In genomic region chr12:6825398-6826124, GRCh38 we compare ENCODE assay signal across 8 cellular contexts. TPM values are rescaled to one million over a fixed set of nuclear protein-coding genes. Genes with fewer than 3 reads are reported as not detected.
DNase-seq lines count a peak whose midpoint lies in the region; ATAC-seq and TF ChIP-seq lines count a peak whose summit lies in the region.

No MANE protein-coding gene starts in this region.

- no peak for ATAC-seq in HG03442 (IDR thresholded peaks at IDR 0.05; ENCODE audit: unreplicated experiment)

- H3K27ac Mint-ChIP-seq in activated naive CD4-positive, alpha-beta T cell treated with anti-CD3 and anti-CD28 coated beads for 36 hours, result no peak overlapping the region
- H3K27ac Mint-ChIP-seq in osteocyte (ENCODE audit: unreplicated experiment), result peak overlapping the region; percentile 73

- peak overlapping the region; percentile 76 for H3K27ac ChIP-seq in temporal lobe (ENCODE audit: low read depth, low read length)

- no peak overlapping the region for H3K4me3 Mint-ChIP-seq in activated naive CD4-positive, alpha-beta T cell treated with anti-CD3 and anti-CD28 coated beads for 36 hours
- H3K4me3 Mint-ChIP-seq in osteocyte (ENCODE audit: unreplicated experiment), result peak overlapping the region; percentile 41

- peak; percentile 96 for TF ChIP-seq CTCF in osteocyte (IDR thresholded peaks at IDR 0.05)

- CTCF ChIA-PET in activated naive CD4-positive, alpha-beta T cell treated with anti-CD3 and anti-CD28 coated beads for 36 hours (lab: Charles Lee), result interaction anchor here (0.6 to 11.7 kb wide), 39 partner anchors 10 to 362 kb away, joined by 3 to 166 read pairs (median 4); partner anchors contain the start of genes CD4, CDCA3, COPS7A and LAG3

- intact Hi-C loops in activated naive CD4-positive, alpha-beta T cell treated with anti-CD3 and anti-CD28 coated beads for 36 hours (cut with micrococcal nuclease), result loop anchor here (1.0 to 5.0 kb wide), 8 partner anchors 36 to 258 kb away; partner anchors contain the start of genes CD4, MLF2, NOP2 and PTMS

- H3K27me3 Mint-ChIP-seq in activated naive CD4-positive, alpha-beta T cell treated with anti-CD3 and anti-CD28 coated beads for 36 hours (ENCODE audit: low read depth), result peaks cover 19% of the 10 kb centered on the region
- H3K27me3 Mint-ChIP-seq in osteocyte (ENCODE audit: unreplicated experiment), result no peaks in the 10 kb centered on the region

- in situ Hi-C loops in SK-MEL-5 (cut with HindIII; ENCODE audit: low pct_unique_long_range_greater_than_20kb, low sequenced_read_pairs), result no loop called here

- H3K36me3 Mint-ChIP-seq in activated naive CD4-positive, alpha-beta T cell treated with anti-CD3 and anti-CD28 coated beads for 36 hours (ENCODE audit: low read depth), result no peaks in the 10 kb centered on the region
- H3K36me3 Mint-ChIP-seq in osteocyte (ENCODE audit: unreplicated experiment), result no peaks in the 10 kb centered on the region

- H3K9me3 Mint-ChIP-seq in activated naive CD4-positive, alpha-beta T cell treated with anti-CD3 and anti-CD28 coated beads for 36 hours, result no peaks in the 10 kb centered on the region
- no peaks in the 10 kb centered on the region for H3K9me3 Mint-ChIP-seq in osteocyte (ENCODE audit: unreplicated experiment)

- DNase-seq in GM04504 (ENCODE audit: low read depth) (peak; percentile 68), M059J (ENCODE audit: low read depth) (peak; percentile 69), SK-MEL-5 (ENCODE audit: low read depth, low spot score) (peak; percentile 84), globus pallidus (ENCODE audit: low spot score) (peak; percentile 77), osteocyte (ENCODE audit: extremely low spot score, unreplicated experiment) (peak; percentile 96)
- peak; percentile 92 for DNase-seq in activated naive CD4-positive, alpha-beta T cell treated with anti-CD3 and anti-CD28 coated beads for 36 hours

- peaks cover 28% of the 10 kb centered on the region for H3K4me1 Mint-ChIP-seq in activated naive CD4-positive, alpha-beta T cell treated with anti-CD3 and anti-CD28 coated beads for 36 hours (ENCODE audit: low read depth)
- H3K4me1 Mint-ChIP-seq in osteocyte (ENCODE audit: unreplicated experiment), result peaks cover 54% of the 10 kb centered on the region

RNA-seq across cellular contexts. Expression of gene P3H3, which starts 2.6 kb away (rescaled TPM):
- 18.8 and 34.4 TPM in 2 replicates for total RNA-seq in M059J (2014; rRNA removed; shearing (Covaris generic))
- total RNA-seq in SK-MEL-5 (2014; rRNA removed; shearing (Covaris generic)), result 10.3 and 10.8 TPM in 2 replicates
- 28.0 and 31.1 TPM in 2 replicates for polyA plus RNA-seq in SK-MEL-5 (2015; cell fraction: cytosol; rRNA removed)
- 50.3 and 52.4 TPM in 2 replicates for polyA plus RNA-seq in SK-MEL-5 (2015; cell fraction: nucleus; rRNA removed)
- total RNA-seq in activated naive CD4-positive, alpha-beta T cell treated with anti-CD3 and anti-CD28 coated beads for 36 hours, result 1 to 10 TPM; 1.9 to 2.0 TPM
- 86.5 and 90.8 TPM in 2 replicates for total RNA-seq in osteocyte
- 10.8 TPM for total RNA-seq in temporal lobe

RNA-seq across cellular contexts. Expression of gene GPR162, which starts 3.9 kb away (rescaled TPM):
- total RNA-seq in M059J (2014; rRNA removed; shearing (Covaris generic)), result 2.1 TPM in 1 of 2 replicates, not detected in the other
- total RNA-seq in SK-MEL-5 (2014; rRNA removed; shearing (Covaris generic)), result 0.08 and 1.5 TPM in 2 replicates
- 0.65 and 0.82 TPM in 2 replicates for polyA plus RNA-seq in SK-MEL-5 (2015; cell fraction: cytosol; rRNA removed)
- polyA plus RNA-seq in SK-MEL-5 (2015; cell fraction: nucleus; rRNA removed), result 2.6 and 6.0 TPM in 2 replicates
- total RNA-seq in activated naive CD4-positive, alpha-beta T cell treated with anti-CD3 and anti-CD28 coated beads for 36 hours, result under 1 TPM in 1 of 2 experiments, not detected in 1; 0.24 TPM
- 11.5 and 12.0 TPM in 2 replicates for total RNA-seq in osteocyte
- total RNA-seq in temporal lobe, result 52.6 TPM

RNA-seq across cellular contexts. Expression of gene GNB3, which starts 15.2 kb away (rescaled TPM):
- 0.57 TPM in 1 of 2 replicates, not detected in the other for total RNA-seq in M059J (2014; rRNA removed; shearing (Covaris generic))
- total RNA-seq in SK-MEL-5 (2014; rRNA removed; shearing (Covaris generic)), result 0.08 TPM in 1 of 2 replicates, not detected in the other
- 0.18 and 0.33 TPM in 2 replicates for polyA plus RNA-seq in SK-MEL-5 (2015; cell fraction: cytosol; rRNA removed)
- polyA plus RNA-seq in SK-MEL-5 (2015; cell fraction: nucleus; rRNA removed), result 8.0 and 8.6 TPM in 2 replicates
- under 1 TPM; 0.48 to 0.54 TPM for total RNA-seq in activated naive CD4-positive, alpha-beta T cell treated with anti-CD3 and anti-CD28 coated beads for 36 hours
- total RNA-seq in osteocyte (8.3 and 10.6 TPM in 2 replicates), temporal lobe (0.74 TPM)

RNA-seq across cellular contexts. Expression of gene CDCA3, which starts 25.5 kb away (rescaled TPM):
- total RNA-seq in M059J (2014; rRNA removed; shearing (Covaris generic)), result 123 and 126 TPM in 2 replicates
- 47.1 and 52.3 TPM in 2 replicates for total RNA-seq in SK-MEL-5 (2014; rRNA removed; shearing (Covaris generic))
- polyA plus RNA-seq in SK-MEL-5 (2015; cell fraction: cytosol; rRNA removed), result 48.8 and 56.0 TPM in 2 replicates
- polyA plus RNA-seq in SK-MEL-5 (2015; cell fraction: nucleus; rRNA removed), result 139 and 185 TPM in 2 replicates
- total RNA-seq in activated naive CD4-positive, alpha-beta T cell treated with anti-CD3 and anti-CD28 coated beads for 36 hours, result 100 to 1,000 TPM; 106 to 108 TPM
- total RNA-seq in osteocyte (8.0 and 9.2 TPM in 2 replicates), temporal lobe (2.7 TPM)

RNA-seq across cellular contexts. Expression of gene USP5, which starts 26.4 kb away (rescaled TPM):
- total RNA-seq in M059J (2014; rRNA removed; shearing (Covaris generic)), result 47.3 and 79.3 TPM in 2 replicates
- 87.9 and 92.6 TPM in 2 replicates for total RNA-seq in SK-MEL-5 (2014; rRNA removed; shearing (Covaris generic))
- 79.8 and 97.6 TPM in 2 replicates for polyA plus RNA-seq in SK-MEL-5 (2015; cell fraction: cytosol; rRNA removed)
- 121 and 128 TPM in 2 replicates for polyA plus RNA-seq in SK-MEL-5 (2015; cell fraction: nucleus; rRNA removed)
- 100 to 1,000 TPM; 115 to 123 TPM for total RNA-seq in activated naive CD4-positive, alpha-beta T cell treated with anti-CD3 and anti-CD28 coated beads for 36 hours
- total RNA-seq in osteocyte (113 and 114 TPM in 2 replicates), temporal lobe (57.8 TPM)
